In genomic region chr18:61474918-61475317, GRCh38 we compare ENCODE assay signal across 23 cellular contexts.
A peak's percentile ranks its signal among the peaks of the same experiment; 100 is the strongest.
DNase-seq lines count a peak whose midpoint lies in the region; ATAC-seq and TF ChIP-seq lines count a peak whose summit lies in the region.
"Had no signal": no experiment of that assay in that cellular context is flagged by ENCODE, and none has a peak within 500 bp of the region (broad histone marks: within the 10 kb centered on the region; RNA-seq: fewer than 3 reads in every experiment).

No MANE protein-coding gene starts in this region.

- H3K14ac ChIP-seq in trophoblast cell (ENCODE audit: low read length), result no peak overlapping the region

- H2AK5ac ChIP-seq in trophoblast cell (ENCODE audit: low read length), result no peak overlapping the region

- H3K4me3 Mint-ChIP-seq in brain, result peak overlapping the region in 3 of 5 experiments; percentile 82 to 89 (median 87)
- H3K4me3 Mint-ChIP-seq: B cell; CD4-positive, alpha-beta T cell; CD8-positive, alpha-beta T cell had no signal

- no peak overlapping the region for H4K91ac ChIP-seq in trophoblast cell (ENCODE audit: low read depth, low read length)

- TF ChIP-seq CTCF in brain (conservative IDR thresholded peaks at IDR 0.05), result no peak

- no peaks in the 10 kb centered on the region for H3K36me3 ChIP-seq in trophoblast cell (ENCODE audit: control insufficient read depth in 1 of 2, insufficient read depth in 2 of 2, low read length in 2 of 2)
- H3K36me3 ChIP-seq: BLaER1 treated with 17β-estradiol and CSF1 and Interleukin-3, amounts not matched to agents 10 nM and 100 nM had no signal

- no peak overlapping the region for H3K18ac ChIP-seq in trophoblast cell (ENCODE audit: low read length)

- DNase-seq in G401 (ENCODE audit: low spot score), result peak; percentile 12
- DNase-seq in trophoblast cell, result peak; percentile 15 to 57
- DNase-seq in NCI-H2196 (lab: John Stamatoyannopoulos, UW; ENCODE audit: unreplicated experiment), result no peak
- DNase-seq: 8988T; ACHN; AML-193; Caco-2; Calu3; CD4-positive, alpha-beta T cell; CD8-positive, alpha-beta T cell; DMS 273 treated with DMSO at 0.1 percent for 48 hours; DMS153; DMS53; DMS79; DND-41; EL; GF-D8 had no signal

- no peak overlapping the region for H4K12ac ChIP-seq in trophoblast cell (ENCODE audit: low read depth, low read length)

- H2AFZ ChIP-seq in trophoblast cell (ENCODE audit: insufficient read depth, low read length, poor library complexity), result no peak overlapping the region

- H3K79me2 ChIP-seq in trophoblast cell (ENCODE audit: control insufficient read depth, insufficient read depth, low read length, poor library complexity), result no peaks in the 10 kb centered on the region

- no peak overlapping the region for H2BK120ac ChIP-seq in trophoblast cell (ENCODE audit: insufficient read depth, low read length, poor library complexity)

- WGBS in trophoblast cell (ENCODE audit: extremely low coverage, insufficient coverage, insufficient read length), result no CpG with 5 or more reads among the region's 2 CpGs

- H3K9ac ChIP-seq in trophoblast cell (ENCODE audit: low read length), result no peak overlapping the region
- H3K9ac ChIP-seq: BLaER1 treated with 17β-estradiol and CSF1 and Interleukin-3, amounts not matched to agents 10 nM and 100 nM had no signal

- H3K27ac Mint-ChIP-seq in brain, result peak overlapping the region in 4 of 5 experiments; percentile 2 to 93 (median 14)
- H3K27ac Mint-ChIP-seq: B cell; CD4-positive, alpha-beta T cell; CD8-positive, alpha-beta T cell had no signal

- no peak overlapping the region for H3K4ac ChIP-seq in trophoblast cell (ENCODE audit: low read depth, low read length)

- H3K27me3 Mint-ChIP-seq in brain, result peaks cover 1% of the 10 kb centered on the region

- no peak overlapping the region for H2BK12ac ChIP-seq in trophoblast cell (ENCODE audit: low read length)

- H3K4me1 Mint-ChIP-seq in brain, result peaks cover 47% of the 10 kb centered on the region
- H3K4me1 Mint-ChIP-seq: B cell had no signal

- H3K27me3 ChIP-seq in trophoblast cell (ENCODE audit: insufficient read depth, low read length), result no peaks in the 10 kb centered on the region
- H3K27me3 ChIP-seq: BLaER1 treated with 17β-estradiol and CSF1 and Interleukin-3, amounts not matched to agents 10 nM and 100 nM had no signal

- H3K9me3 Mint-ChIP-seq in brain, result peaks cover 0 to 5% (median 2%) of the 10 kb centered on the region in 5 experiments
- H3K9me3 Mint-ChIP-seq: CD4-positive, alpha-beta T cell; CD8-positive, alpha-beta T cell had no signal

- H4K8ac ChIP-seq in trophoblast cell (ENCODE audit: low read depth, low read length), result no peak overlapping the region

- peaks cover 8 to 11% of the 10 kb centered on the region in 2 experiments for H3K4me1 ChIP-seq in trophoblast cell (ENCODE audit: control insufficient read depth in 1 of 2, insufficient read depth in 2 of 2, low read length in 2 of 2)
- H3K4me1 ChIP-seq: BLaER1 treated with 17β-estradiol and CSF1 and Interleukin-3, amounts not matched to agents 10 nM and 100 nM; Caco-2 had no signal

- no peak overlapping the region for H3K23ac ChIP-seq in trophoblast cell (ENCODE audit: low read length)

- H2BK5ac ChIP-seq in trophoblast cell (ENCODE audit: low read depth, low read length, poor library complexity), result no peak overlapping the region

- H3K9me3 ChIP-seq in trophoblast cell (ENCODE audit: insufficient read depth, low read depth, low read length), result no peaks in the 10 kb centered on the region
- H3K9me3 ChIP-seq: BLaER1 treated with 17β-estradiol and CSF1 and Interleukin-3, amounts not matched to agents 10 nM and 100 nM; Caco-2 had no signal

- H3K4me2 ChIP-seq in trophoblast cell (ENCODE audit: low read length), result no peak overlapping the region
- H3K4me2 ChIP-seq: BLaER1 treated with 17β-estradiol and CSF1 and Interleukin-3, amounts not matched to agents 10 nM and 100 nM had no signal

- ATAC-seq in GM21576 (IDR thresholded peaks at IDR 0.05; ENCODE audit: unreplicated experiment) (no peak), HG02610 (IDR thresholded peaks at IDR 0.05; ENCODE audit: unreplicated experiment) (no peak)
- ATAC-seq: CD8-positive, alpha-beta T cell had no signal

- H3K36me3 Mint-ChIP-seq in brain, result peaks cover 5% of the 10 kb centered on the region
- H3K36me3 Mint-ChIP-seq: CD8-positive, alpha-beta T cell had no signal

- H3K27ac ChIP-seq in trophoblast cell (ENCODE audit: low read depth, low read length), result peak overlapping the region; percentile 51
- H3K27ac ChIP-seq: BLaER1 treated with 17β-estradiol and CSF1 and Interleukin-3, amounts not matched to agents 10 nM and 100 nM; C4-2B had no signal

- no peak overlapping the region for H3K4me3 ChIP-seq in trophoblast cell (ENCODE audit: low read depth, low read length)
- H3K4me3 ChIP-seq: BLaER1 treated with 17β-estradiol and CSF1 and Interleukin-3, amounts not matched to agents 10 nM and 100 nM had no signal

- in situ Hi-C loops in G401 (cut with HindIII; ENCODE audit: low sequenced_read_pairs), result no loop called here

- H3K79me1 ChIP-seq in trophoblast cell (ENCODE audit: low read length), result peaks cover 8% of the 10 kb centered on the region
